In genomic region chr1:34082085-34082670, GRCh38 we compare ENCODE assay signal across 5 cellular contexts.
DNase-seq lines count a peak whose midpoint lies in the region; ATAC-seq, FAIRE-seq and TF ChIP-seq lines count a peak whose summit lies in the region.
"Not testable (repeated sequence)": the region's sequence is repeated elsewhere in the genome, so short reads cannot be mapped to it uniquely, and the experiment has no call there.

No MANE protein-coding gene starts in this region.

- H3K36me3 ChIP-seq in right atrium auricular region; kidney (ENCODE audit: control insufficient read depth in 1 of 2, insufficient read depth in 2 of 2, low read length in 2 of 2): not testable (repeated sequence)

- not testable (repeated sequence) for H3K4me3 ChIP-seq in right atrium auricular region; kidney (ENCODE audit: low read length in 2 of 2)

- not testable (repeated sequence) for TF ChIP-seq CTCF in right atrium auricular region (IDR thresholded peaks at IDR 0.05); kidney (IDR thresholded peaks at IDR 0.05; ENCODE audit: borderline replicate concordance, extremely low read depth, insufficient read depth); osteocyte (IDR thresholded peaks at IDR 0.05)

- not testable (repeated sequence) for H3K4me3 Mint-ChIP-seq in activated CD4-positive, alpha-beta T cell treated with anti-CD3 and anti-CD28 coated beads, Interleukin-2, amount 10 ng/mL, durations not matched to agents 24 days and 14 days; osteocyte (ENCODE audit: unreplicated experiment); stimulated activated naive CD8-positive, alpha-beta T cell treated with anti-CD3 and anti-CD28 coated beads, Interleukin-15, amount 100 ng/mL, for 72 hours

- not testable (repeated sequence) for H3K27me3 Mint-ChIP-seq in activated CD4-positive, alpha-beta T cell treated with anti-CD3 and anti-CD28 coated beads, Interleukin-2, amount 10 ng/mL, durations not matched to agents 24 days and 14 days; osteocyte (ENCODE audit: unreplicated experiment); stimulated activated naive CD8-positive, alpha-beta T cell treated with anti-CD3 and anti-CD28 coated beads, Interleukin-15, amount 100 ng/mL, for 72 hours

- not testable (repeated sequence) for H3K27me3 ChIP-seq in right atrium auricular region

- H3K27ac Mint-ChIP-seq in activated CD4-positive, alpha-beta T cell treated with anti-CD3 and anti-CD28 coated beads, Interleukin-2, amount 10 ng/mL, durations not matched to agents 24 days and 14 days; osteocyte (ENCODE audit: unreplicated experiment); stimulated activated naive CD8-positive, alpha-beta T cell treated with anti-CD3 and anti-CD28 coated beads, Interleukin-15, amount 100 ng/mL, for 72 hours: not testable (repeated sequence)

- not testable (repeated sequence) for H3K9ac ChIP-seq in kidney (ENCODE audit: low read length in 2 of 2)

- DNase-seq in activated CD4-positive, alpha-beta T cell treated with anti-CD3 and anti-CD28 coated beads, Interleukin-2, amount 10 ng/mL, durations not matched to agents 24 days and 14 days: peak; percentile 13
- peak; percentile 23 for DNase-seq in right atrium auricular region (ENCODE audit: low spot score)
- DNase-seq in kidney: peak; percentile 63
- DNase-seq in osteocyte (ENCODE audit: extremely low spot score, unreplicated experiment): peak; percentile 71
- DNase-seq in stimulated activated naive CD8-positive, alpha-beta T cell treated with anti-CD3 and anti-CD28 coated beads, Interleukin-15, amount 100 ng/mL, for 72 hours: not testable (repeated sequence)

- not testable (repeated sequence) for H3K9me3 Mint-ChIP-seq in activated CD4-positive, alpha-beta T cell treated with anti-CD3 and anti-CD28 coated beads, Interleukin-2, amount 10 ng/mL, durations not matched to agents 24 days and 14 days
- peaks cover 50% of the 10 kb centered on the region for H3K9me3 Mint-ChIP-seq in osteocyte (ENCODE audit: unreplicated experiment)
- peaks cover 21 to 22% of the 10 kb centered on the region in 2 donors for H3K9me3 Mint-ChIP-seq in stimulated activated naive CD8-positive, alpha-beta T cell treated with anti-CD3 and anti-CD28 coated beads, Interleukin-15, amount 100 ng/mL, for 72 hours

- intact Hi-C loops in activated CD4-positive, alpha-beta T cell treated with anti-CD3 and anti-CD28 coated beads, Interleukin-2, amount 10 ng/mL, durations not matched to agents 24 days and 14 days (cut with micrococcal nuclease); kidney (cut with DNase I): not testable (repeated sequence)

- not testable (repeated sequence) for H3K36me3 Mint-ChIP-seq in activated CD4-positive, alpha-beta T cell treated with anti-CD3 and anti-CD28 coated beads, Interleukin-2, amount 10 ng/mL, durations not matched to agents 24 days and 14 days (ENCODE audit: low read depth); osteocyte (ENCODE audit: unreplicated experiment)

- peak; percentile 52 for ATAC-seq in stimulated activated naive CD8-positive, alpha-beta T cell treated with anti-CD3 and anti-CD28 coated beads, Interleukin-15, amount 100 ng/mL, for 72 hours

- H3K4me1 ChIP-seq in right atrium auricular region; kidney (ENCODE audit: control insufficient read depth in 1 of 2, insufficient read depth in 1 of 2, low read depth in 1 of 2, low read length in 2 of 2): not testable (repeated sequence)

- not testable (repeated sequence) for H3K4me1 Mint-ChIP-seq in activated CD4-positive, alpha-beta T cell treated with anti-CD3 and anti-CD28 coated beads, Interleukin-2, amount 10 ng/mL, durations not matched to agents 24 days and 14 days; osteocyte (ENCODE audit: unreplicated experiment); stimulated activated naive CD8-positive, alpha-beta T cell treated with anti-CD3 and anti-CD28 coated beads, Interleukin-15, amount 100 ng/mL, for 72 hours

- not testable (repeated sequence) for FAIRE-seq in kidney (lab: Jason Lieb, UNC)

- H3K27ac ChIP-seq in right atrium auricular region; kidney (ENCODE audit: low read depth in 2 of 2, low read length in 2 of 2): not testable (repeated sequence)

- not testable (repeated sequence) for H3K9me3 ChIP-seq in right atrium auricular region; kidney (ENCODE audit: control insufficient read depth in 1 of 2, low read length in 2 of 2)
